ENCODE assay signal across 18 cellular contexts in the genomic region with DNA sequence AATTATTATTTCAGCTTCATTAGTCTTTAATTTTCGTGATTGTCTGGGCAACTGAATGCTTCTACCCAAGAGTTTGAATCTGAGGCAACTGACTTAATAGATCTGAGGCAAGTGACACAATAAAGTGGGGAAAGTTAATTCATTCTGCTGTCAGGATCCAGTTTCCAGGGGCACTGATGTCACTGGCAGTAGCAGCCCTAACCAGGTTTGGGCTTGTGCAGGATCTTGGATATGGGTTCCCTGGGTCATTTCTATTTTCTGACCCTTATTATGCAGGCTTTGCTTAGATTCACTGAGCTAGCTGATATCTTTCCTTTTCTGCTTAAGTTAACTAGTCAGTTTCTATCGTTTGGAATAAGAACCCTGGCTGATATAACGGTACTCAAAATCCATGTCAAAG. TPM values are rescaled to one million over a fixed set of nuclear protein-coding genes. Genes with fewer than 3 reads are reported as not detected.
A peak's percentile ranks its signal among the peaks of the same experiment; 100 is the strongest.
DNase-seq lines count a peak whose midpoint lies in the region; TF ChIP-seq lines count a peak whose summit lies in the region.
"Had no signal": no experiment of that assay in that cellular context is flagged by ENCODE, and none has a peak within 500 bp of the region (broad histone marks: within the 10 kb centered on the region; RNA-seq: fewer than 3 reads in every experiment).

No MANE protein-coding gene starts in this region.

- H2AFZ ChIP-seq in neuronal stem cell (ENCODE audit: low read length) = no peak overlapping the region

- no peaks in the 10 kb centered on the region for H3K9me3 Mint-ChIP-seq in brain
- H3K9me3 Mint-ChIP-seq: CD4-positive, alpha-beta T cell had no signal

- no peaks in the 10 kb centered on the region for H3K27me3 Mint-ChIP-seq in brain
- H3K27me3 Mint-ChIP-seq: CD4-positive, alpha-beta T cell had no signal

- H3K27ac ChIP-seq in HUES6 (ENCODE audit: low read depth, low read length) = 0 out of 2 replicates have a peak overlapping the region, but pooled peaks have one; percentile 48
- H3K27ac ChIP-seq in mesendoderm (ENCODE audit: low read depth, low read length) = peak overlapping the region; percentile 19
- H3K27ac ChIP-seq in neuronal stem cell (replicated peaks; ENCODE audit: low read length) = peak overlapping the region; percentile 85
- H3K27ac ChIP-seq in esophagus muscularis mucosa (replicated peaks in 1 of 4) = no peak overlapping the region
- H3K27ac ChIP-seq: C4-2B, HL-60 had no signal

- no peak overlapping the region for H3K23ac ChIP-seq in mesendoderm (ENCODE audit: low read length)
- no peak overlapping the region for H3K23ac ChIP-seq in neuronal stem cell (ENCODE audit: low read depth, low read length, poor library complexity)

- no peak for TF ChIP-seq POLR2A in esophagus muscularis mucosa (IDR thresholded peaks at IDR 0.05; ENCODE audit: low read depth)

- peak overlapping the region; percentile 53 for H2BK5ac ChIP-seq in mesendoderm (ENCODE audit: low read length)
- H2BK5ac ChIP-seq in neuronal stem cell (ENCODE audit: low read length) = no peak overlapping the region

- H2AK5ac ChIP-seq in mesendoderm (ENCODE audit: low read length) = no peak overlapping the region
- no peak overlapping the region for H2AK5ac ChIP-seq in neuronal stem cell (ENCODE audit: low read depth, low read length)

- H3K4me3 ChIP-seq in HUES6 (ENCODE audit: low read depth, low read length) = no peak overlapping the region
- H3K4me3 ChIP-seq in mesendoderm (ENCODE audit: low read length) = no peak overlapping the region
- no peak overlapping the region for H3K4me3 ChIP-seq in neuronal stem cell (ENCODE audit: low read length in 2 of 2)
- no peak overlapping the region for H3K4me3 ChIP-seq in esophagus muscularis mucosa
- H3K4me3 ChIP-seq: HAP-1, K562 had no signal

- no peak overlapping the region for H3K14ac ChIP-seq in neuronal stem cell (ENCODE audit: low read length)

- TF ChIP-seq CTCF in brain (conservative IDR thresholded peaks at IDR 0.05) (no peak), esophagus muscularis mucosa (IDR thresholded peaks at IDR 0.05) (no peak)

- H3K9me3 ChIP-seq in HUES6 (ENCODE audit: control insufficient read depth, insufficient read depth, low read depth, low read length) (no peaks in the 10 kb centered on the region), neuronal stem cell (replicated peaks in 1 of 2; ENCODE audit: control insufficient read depth in 2 of 2, insufficient read depth in 1 of 2, low read depth in 1 of 2, low read length in 2 of 2) (no peaks in the 10 kb centered on the region), esophagus muscularis mucosa (no peaks in the 10 kb centered on the region)
- H3K9me3 ChIP-seq: Caco-2, HAP-1 had no signal

- H3K4me3 Mint-ChIP-seq in brain = no peak overlapping the region
- H3K4me3 Mint-ChIP-seq: CD4-positive, alpha-beta T cell had no signal

- no peaks in the 10 kb centered on the region for H3K27me3 ChIP-seq in HUES6 (ENCODE audit: control insufficient read depth, insufficient read depth, low read length)
- H3K27me3 ChIP-seq in mesendoderm (ENCODE audit: insufficient read depth, low read length, poor library complexity) = no peaks in the 10 kb centered on the region
- no peaks in the 10 kb centered on the region for H3K27me3 ChIP-seq in neuronal stem cell (ENCODE audit: control insufficient read depth in 3 of 3, insufficient read depth in 3 of 3, low read depth in 1 of 3, low read length in 3 of 3)
- H3K27me3 ChIP-seq in esophagus muscularis mucosa = no peaks in the 10 kb centered on the region

- DNase-seq in mesendoderm (no peak), neuronal stem cell (ENCODE audit: low spot score) (no peak), NCI-H1105 (lab: John Stamatoyannopoulos, UW) (no peak), DMS153 (lab: John Stamatoyannopoulos, UW) (no peak), esophagus muscularis mucosa (ENCODE audit: extremely low spot score) (no peak)
- DNase-seq in activated CD8-positive, alpha-beta memory T cell treated with anti-CD3 and anti-CD28 coated beads, Interleukin-2, amount 50 U/mL, for 48 hours = no peak
- DNase-seq: AML-193; Caco-2; CD4-positive, alpha-beta T cell; DMS79 treated with DMSO at 0.1 percent for 48 hours; GF-D8; IMR-90 had no signal

- H2BK120ac ChIP-seq in mesendoderm (ENCODE audit: low read depth, low read length) = no peak overlapping the region
- H2BK120ac ChIP-seq in neuronal stem cell (ENCODE audit: low read depth, low read length) = no peak overlapping the region

- no peak overlapping the region for H2BK15ac ChIP-seq in mesendoderm (replicated peaks; ENCODE audit: low read depth)
- no peak overlapping the region for H2BK15ac ChIP-seq in neuronal stem cell (ENCODE audit: low read length)

- H4K5ac ChIP-seq in mesendoderm (ENCODE audit: low read length) = no peak overlapping the region

- no peak overlapping the region for H3K18ac ChIP-seq in mesendoderm (ENCODE audit: low read length)
- no peak overlapping the region for H3K18ac ChIP-seq in neuronal stem cell (ENCODE audit: low read length)

- peak overlapping the region in 4 of 5 experiments; percentile 6 to 89 (median 44) for H3K27ac Mint-ChIP-seq in brain
- H3K27ac Mint-ChIP-seq: CD4-positive, alpha-beta T cell had no signal

- no peak for TF ChIP-seq EP300 in esophagus muscularis mucosa (IDR thresholded peaks at IDR 0.05)

- H2BK12ac ChIP-seq in neuronal stem cell (ENCODE audit: low read length) = no peak overlapping the region

- H4K91ac ChIP-seq in neuronal stem cell (ENCODE audit: low read depth, low read length, poor library complexity) = no peak overlapping the region

- no peak overlapping the region for H3K4me2 ChIP-seq in mesendoderm (ENCODE audit: low read length)
- no peak overlapping the region for H3K4me2 ChIP-seq in neuronal stem cell (ENCODE audit: insufficient read depth, low read length, poor library complexity, severe bottlenecking)

- WGBS in mesendoderm (ENCODE audit: extremely low coverage, insufficient coverage, low lambda C conversion rate) = no CpG with 5 or more reads among the region's 3 CpGs
- no CpG with 5 or more reads among the region's 3 CpGs for WGBS in neuronal stem cell (ENCODE audit: extremely low coverage in 2 of 2, insufficient read length in 2 of 2, insufficient replicate concordance in 1 of 2), 2 donors
- 82% methylated on average over 3 of the region's 3 CpGs for WGBS in esophagus muscularis mucosa

- H3K79me1 ChIP-seq in mesendoderm (ENCODE audit: low read length) (peaks cover 12% of the 10 kb centered on the region), neuronal stem cell (ENCODE audit: low read depth, low read length) (no peaks in the 10 kb centered on the region)

- H4K8ac ChIP-seq in mesendoderm (ENCODE audit: low read depth, low read length) = no peak overlapping the region
- H4K8ac ChIP-seq in neuronal stem cell (ENCODE audit: low read depth, low read length) = no peak overlapping the region

- peaks cover 18% of the 10 kb centered on the region for H3K36me3 ChIP-seq in HUES6 (ENCODE audit: control insufficient read depth, insufficient read depth, low read length)
- peaks cover 1% of the 10 kb centered on the region for H3K36me3 ChIP-seq in mesendoderm (ENCODE audit: control insufficient read depth, insufficient read depth, low read length)
- peaks cover 7 to 30% of the 10 kb centered on the region in 2 donors for H3K36me3 ChIP-seq in neuronal stem cell (replicated peaks in 1 of 2; ENCODE audit: control insufficient read depth in 2 of 2, insufficient read depth in 2 of 2, low read length in 2 of 2)
- H3K36me3 ChIP-seq in esophagus muscularis mucosa = peaks cover 0 to 27% (median 4%) of the 10 kb centered on the region in 4 donors
- H3K36me3 ChIP-seq: HAP-1 had no signal

- H3K9ac ChIP-seq in HUES6 (ENCODE audit: low read length) (no peak overlapping the region), mesendoderm (ENCODE audit: low read length) (peak overlapping the region; percentile 44), neuronal stem cell (ENCODE audit: low read depth, low read length, poor library complexity) (no peak overlapping the region)

- intact Hi-C loops in esophagus muscularis mucosa (cut with DNase I) = no loop called here

- H3K79me2 ChIP-seq in mesendoderm (ENCODE audit: control insufficient read depth, insufficient read depth, low read length) = peaks cover 40% of the 10 kb centered on the region

- H3K4ac ChIP-seq in mesendoderm (ENCODE audit: low read depth, low read length) (no peak overlapping the region), neuronal stem cell (ENCODE audit: low read length) (no peak overlapping the region)

- H3K36me3 Mint-ChIP-seq in brain = peaks cover 24% of the 10 kb centered on the region

- H3K4me1 ChIP-seq in HUES6 (ENCODE audit: control insufficient read depth, insufficient read depth, low read length) = peaks cover 8% of the 10 kb centered on the region; the same call in 1 of the 2 replicates
- H3K4me1 ChIP-seq in mesendoderm (ENCODE audit: control insufficient read depth, low read depth, low read length) = peaks cover 6% of the 10 kb centered on the region
- H3K4me1 ChIP-seq in neuronal stem cell (ENCODE audit: control insufficient read depth in 2 of 2, insufficient read depth in 1 of 2, low read depth in 1 of 2, low read length in 2 of 2) = peaks cover 10 to 26% of the 10 kb centered on the region in 2 donors
- peaks cover 0 to 19% (median 13%) of the 10 kb centered on the region in 4 donors for H3K4me1 ChIP-seq in esophagus muscularis mucosa
- H3K4me1 ChIP-seq: Caco-2 had no signal

- peak overlapping the region; percentile 58 for H3K56ac ChIP-seq in mesendoderm (ENCODE audit: low read length)

- peaks cover 37% of the 10 kb centered on the region for H3K4me1 Mint-ChIP-seq in brain

RNA-seq across cellular contexts. Expression of gene SREK1IP1, which starts 9.6 kb away (rescaled TPM):
- 5.4 TPM for polyA plus RNA-seq in brain (ENCODE audit: insufficient read depth, low read depth, low replicate concordance)
- polyA plus RNA-seq in mesendoderm (2013, experiment 1 of 2) = 51.4 TPM
- polyA plus RNA-seq in mesendoderm (2013, experiment 2 of 2) = 51.4 TPM
- 70.2 TPM for polyA plus RNA-seq in neuronal stem cell (2013, experiment 1 of 2)
- 71.6 TPM for polyA plus RNA-seq in neuronal stem cell (2013, experiment 2 of 2)
- 10 to 100 TPM; 10.7 to 17.4 (median 11.0) TPM for total RNA-seq in esophagus muscularis mucosa

RNA-seq across cellular contexts. Expression of gene CWC27, which starts 9.8 kb away (rescaled TPM):
- polyA plus RNA-seq in brain (ENCODE audit: insufficient read depth, low read depth, low replicate concordance) = 16.3 TPM
- polyA plus RNA-seq in mesendoderm (2013, experiment 1 of 2) = 89.6 TPM
- polyA plus RNA-seq in mesendoderm (2013, experiment 2 of 2) = 90.5 TPM
- polyA plus RNA-seq in neuronal stem cell (2013, experiment 1 of 2) = 105 TPM
- 112 TPM for polyA plus RNA-seq in neuronal stem cell (2013, experiment 2 of 2)
- 10 to 100 TPM; 12.3 to 21.2 (median 13.4) TPM for total RNA-seq in esophagus muscularis mucosa

Comparison
In these comparisons a context has a peak if more than half of its experiments do, and no peak if none do; other contexts are left out.
1. H3K27ac ChIP-seq: peak in HUES6 (single experiment), mesendoderm (single experiment) and neuronal stem cell (single experiment); none in esophagus muscularis mucosa (0 of 4).